Comparison of ENCODE assay signal across 6 cellular contexts in genomic region chr12:47279758-47280157, GRCh38.
DNase-seq lines count a peak whose midpoint lies in the region; ATAC-seq and TF ChIP-seq lines count a peak whose summit lies in the region.
"Not testable (repeated sequence)": the region's sequence is repeated elsewhere in the genome, so short reads cannot be mapped to it uniquely, and the experiment has no call there.

No MANE protein-coding gene starts in this region.

- H3K23ac ChIP-seq in trophoblast cell (ENCODE audit: low read length) = not testable (repeated sequence)

- H3K14ac ChIP-seq in trophoblast cell (ENCODE audit: low read length) = not testable (repeated sequence)

- not testable (repeated sequence) for BruUV-seq in mammary epithelial cell (replicated peaks; lab: Mats Ljungman, UMichigan)

- not testable (repeated sequence) for H4K20me1 ChIP-seq in mammary epithelial cell (ENCODE audit: insufficient read depth, low read length)

- intact Hi-C loops in mammary epithelial cell (cut with micrococcal nuclease) = not testable (repeated sequence)

- H3K27ac ChIP-seq in CD4-positive, CD25-positive, alpha-beta regulatory T cell (ENCODE audit: insufficient read depth, low read length, poor library complexity, severe bottlenecking); trophoblast cell (ENCODE audit: low read depth, low read length): not testable (repeated sequence)
- peak overlapping the region; percentile 96 for H3K27ac ChIP-seq in mammary epithelial cell (ENCODE audit: insufficient read depth, low read depth, low read length)

- not testable (repeated sequence) for TF ChIP-seq CTCF in NB4 (IDR thresholded peaks at IDR 0.05; ENCODE audit: low read depth, low read length); mammary epithelial cell (conservative IDR thresholded peaks at IDR 0.05 in 1 of 2, IDR thresholded peaks at IDR 0.05 in 1 of 2; ENCODE audit: extremely low read depth in 1 of 2, insufficient read depth in 1 of 2, low read depth in 1 of 2, low read length in 2 of 2)

- peaks cover 22 to 77% (median 44%) of the 10 kb centered on the region in 4 donors for H3K4me1 Mint-ChIP-seq in CD4-positive, CD25-positive, alpha-beta regulatory T cell
- peaks cover 55% of the 10 kb centered on the region for H3K4me1 Mint-ChIP-seq in T-helper 2 cell treated with Interferon-gamma antibody and Interleukin-4, amounts not matched to agents 5 μg/mL and 100 μg/mL, for 36 hours (ENCODE audit: low read depth)
- H3K4me1 Mint-ChIP-seq in activated naive CD4-positive, alpha-beta T cell treated with anti-CD3 and anti-CD28 coated beads, Interleukin-2, amount 50 U/mL, for 24 hours = peaks cover 93% of the 10 kb centered on the region

- H3K18ac ChIP-seq in trophoblast cell (ENCODE audit: low read length) = not testable (repeated sequence)

- peaks cover 25% of the 10 kb centered on the region for H3K79me1 ChIP-seq in trophoblast cell (ENCODE audit: low read length)

- CTCF ChIA-PET in mammary epithelial cell (lab: Charles Lee; ENCODE audit: low non-redundant PET) = not testable (repeated sequence)

- not testable (repeated sequence) for H3K4ac ChIP-seq in trophoblast cell (ENCODE audit: low read depth, low read length)

- ATAC-seq in CD4-positive, CD25-positive, alpha-beta regulatory T cell (ENCODE audit: low read depth in 2 of 2) = not testable (repeated sequence)

- dilution Hi-C loops in mammary epithelial cell (cut with HindIII; ENCODE audit: low sequenced_read_pairs) = not testable (repeated sequence)

- H2AK5ac ChIP-seq in trophoblast cell (ENCODE audit: low read length) = not testable (repeated sequence)

- in situ Hi-C loops in mammary epithelial cell (cut with MboI; ENCODE audit: low sequenced_read_pairs in 2 of 2) = loop anchor here in 1 of 2 donors (25.0 kb wide), 1 partner anchor 192 kb away; the partner anchor contains the start of genes AMIGO2 and PCED1B

- H2BK5ac ChIP-seq in trophoblast cell (ENCODE audit: low read depth, low read length, poor library complexity) = not testable (repeated sequence)

- not testable (repeated sequence) for H3K79me2 ChIP-seq in mammary epithelial cell (ENCODE audit: insufficient read depth, low read length); trophoblast cell (ENCODE audit: control insufficient read depth, insufficient read depth, low read length, poor library complexity)

- H3K36me3 ChIP-seq in CD4-positive, CD25-positive, alpha-beta regulatory T cell (ENCODE audit: control insufficient read depth, insufficient read depth, low read length); mammary epithelial cell (ENCODE audit: insufficient read depth, low read length); trophoblast cell (ENCODE audit: control insufficient read depth in 1 of 2, insufficient read depth in 2 of 2, low read length in 2 of 2): not testable (repeated sequence)

- not testable (repeated sequence) for H3K9ac ChIP-seq in mammary epithelial cell (ENCODE audit: insufficient read depth, low read length); trophoblast cell (ENCODE audit: low read length)

- not testable (repeated sequence) for H3K4me2 ChIP-seq in mammary epithelial cell (ENCODE audit: insufficient read depth, low read depth, low read length); trophoblast cell (ENCODE audit: low read length)

- H3K27ac Mint-ChIP-seq in CD4-positive, CD25-positive, alpha-beta regulatory T cell = peak overlapping the region in 2 of 3 donors; percentile 53 to 67
- H3K27ac Mint-ChIP-seq in T-helper 2 cell treated with Interferon-gamma antibody and Interleukin-4, amounts not matched to agents 5 μg/mL and 100 μg/mL, for 36 hours = peak overlapping the region; percentile 11
- H3K27ac Mint-ChIP-seq in activated naive CD4-positive, alpha-beta T cell treated with anti-CD3 and anti-CD28 coated beads, Interleukin-2, amount 50 U/mL, for 24 hours = peak overlapping the region; percentile 82

- not testable (repeated sequence) for H4K8ac ChIP-seq in trophoblast cell (ENCODE audit: low read depth, low read length)

- not testable (repeated sequence) for H2AFZ ChIP-seq in mammary epithelial cell (ENCODE audit: low read depth, low read length); trophoblast cell (ENCODE audit: insufficient read depth, low read length, poor library complexity)

- H3K27me3 Mint-ChIP-seq in CD4-positive, CD25-positive, alpha-beta regulatory T cell; T-helper 2 cell treated with Interferon-gamma antibody and Interleukin-4, amounts not matched to agents 5 μg/mL and 100 μg/mL, for 36 hours (ENCODE audit: low read depth); activated naive CD4-positive, alpha-beta T cell treated with anti-CD3 and anti-CD28 coated beads, Interleukin-2, amount 50 U/mL, for 24 hours: not testable (repeated sequence)

- H2BK120ac ChIP-seq in trophoblast cell (ENCODE audit: insufficient read depth, low read length, poor library complexity) = not testable (repeated sequence)

- H3K27me3 ChIP-seq in CD4-positive, CD25-positive, alpha-beta regulatory T cell (ENCODE audit: control insufficient read depth, insufficient read depth, low read length); mammary epithelial cell (ENCODE audit: insufficient read depth, low read length); trophoblast cell (ENCODE audit: insufficient read depth, low read length): not testable (repeated sequence)

- not testable (repeated sequence) for H3K9me3 Mint-ChIP-seq in CD4-positive, CD25-positive, alpha-beta regulatory T cell; T-helper 2 cell treated with Interferon-gamma antibody and Interleukin-4, amounts not matched to agents 5 μg/mL and 100 μg/mL, for 36 hours; activated naive CD4-positive, alpha-beta T cell treated with anti-CD3 and anti-CD28 coated beads, Interleukin-2, amount 50 U/mL, for 24 hours

- H3K4me3 Mint-ChIP-seq in CD4-positive, CD25-positive, alpha-beta regulatory T cell; T-helper 2 cell treated with Interferon-gamma antibody and Interleukin-4, amounts not matched to agents 5 μg/mL and 100 μg/mL, for 36 hours; activated naive CD4-positive, alpha-beta T cell treated with anti-CD3 and anti-CD28 coated beads, Interleukin-2, amount 50 U/mL, for 24 hours: not testable (repeated sequence)

- not testable (repeated sequence) for DNase-seq in CD4-positive, CD25-positive, alpha-beta regulatory T cell; T-helper 2 cell treated with Interferon-gamma antibody and Interleukin-4, amounts not matched to agents 5 μg/mL and 100 μg/mL, for 36 hours (ENCODE audit: low spot score); mammary epithelial cell
- DNase-seq in NB4 (ENCODE audit: low read depth) (peak; percentile 12), trophoblast cell (peak; percentile 49 to 70)

- not testable (repeated sequence) for H3K36me3 Mint-ChIP-seq in CD4-positive, CD25-positive, alpha-beta regulatory T cell; T-helper 2 cell treated with Interferon-gamma antibody and Interleukin-4, amounts not matched to agents 5 μg/mL and 100 μg/mL, for 36 hours (ENCODE audit: low read depth); activated naive CD4-positive, alpha-beta T cell treated with anti-CD3 and anti-CD28 coated beads, Interleukin-2, amount 50 U/mL, for 24 hours

- not testable (repeated sequence) for H4K91ac ChIP-seq in trophoblast cell (ENCODE audit: low read depth, low read length)

- H3K4me1 ChIP-seq in CD4-positive, CD25-positive, alpha-beta regulatory T cell (ENCODE audit: control insufficient read depth, insufficient read depth, low read length, poor library complexity, severe bottlenecking) = peaks cover 33% of the 10 kb centered on the region
- H3K4me1 ChIP-seq in mammary epithelial cell (ENCODE audit: insufficient read depth, low read length) = peaks cover 52% of the 10 kb centered on the region
- peaks cover 11 to 20% of the 10 kb centered on the region in 2 experiments for H3K4me1 ChIP-seq in trophoblast cell (ENCODE audit: control insufficient read depth in 1 of 2, insufficient read depth in 2 of 2, low read length in 2 of 2)

- H2BK12ac ChIP-seq in trophoblast cell (ENCODE audit: low read length) = not testable (repeated sequence)

- H4K12ac ChIP-seq in trophoblast cell (ENCODE audit: low read depth, low read length) = not testable (repeated sequence)

- 98% methylated on average over 8 of the region's 8 CpGs for WGBS in mammary epithelial cell (ENCODE audit: low coverage, missing lambda C conversion rate)
- WGBS in trophoblast cell (ENCODE audit: extremely low coverage, insufficient coverage, insufficient read length) = no CpG with 5 or more reads among the region's 8 CpGs

- not testable (repeated sequence) for H3K4me3 ChIP-seq in CD4-positive, CD25-positive, alpha-beta regulatory T cell (ENCODE audit: low read depth, low read length); NB4 (ENCODE audit: low read depth, low read length); mammary epithelial cell (replicated peaks in 1 of 3; ENCODE audit: insufficient read depth in 1 of 3, low read depth in 2 of 3, low read length in 3 of 3); trophoblast cell (ENCODE audit: low read depth, low read length)

- H3K9me3 ChIP-seq in CD4-positive, CD25-positive, alpha-beta regulatory T cell (ENCODE audit: control insufficient read depth in 2 of 2, low read length in 2 of 2); mammary epithelial cell (replicated peaks; ENCODE audit: insufficient read depth, low read length); trophoblast cell (ENCODE audit: insufficient read depth, low read depth, low read length): not testable (repeated sequence)

- TF ChIP-seq POLR2A in NB4 (IDR thresholded peaks at IDR 0.05; ENCODE audit: extremely low read depth, insufficient read length) = not testable (repeated sequence)

Comparison
In these comparisons a context has a peak if more than half of its experiments do, and no peak if none do; other contexts are left out.
1. H3K27ac Mint-ChIP-seq: peak in every context shown above with its lines; median percentile 82 in activated naive CD4-positive, alpha-beta T cell treated with anti-CD3 and anti-CD28 coated beads, Interleukin-2, amount 50 U/mL, for 24 hours; 60 in CD4-positive, CD25-positive, alpha-beta regulatory T cell; 11 in T-helper 2 cell treated with Interferon-gamma antibody and Interleukin-4, amounts not matched to agents 5 μg/mL and 100 μg/mL, for 36 hours.